ENCODE assay signal across 8 cellular contexts in genomic region chr13:112873851-112874750, GRCh38.
DNase-seq lines count a peak whose midpoint lies in the region; TF ChIP-seq lines count a peak whose summit lies in the region.

No MANE protein-coding gene starts in this region.

- H3K27ac ChIP-seq in SK-N-SH (ENCODE audit: low read depth in 2 of 2, low read length in 1 of 2) (no peak overlapping the region), smooth muscle cell (ENCODE audit: low read depth) (no peak overlapping the region)

- H3K36me3 ChIP-seq in H7 (replicated peaks; ENCODE audit: control insufficient read depth, insufficient read depth, low read length) (peaks cover 6% of the 10 kb centered on the region), SK-N-SH (replicated peaks in 1 of 2; ENCODE audit: control insufficient read depth in 1 of 2, insufficient read depth in 2 of 2, low read length in 1 of 2) (no peaks in the 10 kb centered on the region), smooth muscle cell (ENCODE audit: low read depth) (no peaks in the 10 kb centered on the region)

- H3K4me3 ChIP-seq in GM12875 (ENCODE audit: low read depth, low read length) (peak overlapping the region; percentile 31), H7 (ENCODE audit: insufficient read depth, low read depth, low read length) (no peak overlapping the region), SK-N-SH (ENCODE audit: low read depth in 2 of 2, low read length in 1 of 2) (no peak overlapping the region; a peak in 1 of 4 replicates), smooth muscle cell (no peak overlapping the region)

- H3K4me1 ChIP-seq in SK-N-SH (ENCODE audit: control insufficient read depth in 1 of 2, insufficient read depth in 2 of 2, low read depth in 1 of 2, low read length in 1 of 2) (peaks cover 0 to 16% of the 10 kb centered on the region in 2 experiments; a peak in 1 of 4 replicates), smooth muscle cell (ENCODE audit: low read depth) (peaks cover 3% of the 10 kb centered on the region)

- H3K9me2 ChIP-seq in SK-N-SH: no peaks in the 10 kb centered on the region

- no peak overlapping the region for H3K9ac ChIP-seq in SK-N-SH
- no peak overlapping the region for H3K9ac ChIP-seq in smooth muscle cell (ENCODE audit: low read depth)

- peaks cover 3% of the 10 kb centered on the region for H3F3A ChIP-seq in SK-N-SH (replicated peaks; ENCODE audit: insufficient read depth)
- H3F3A ChIP-seq in smooth muscle cell (ENCODE audit: low read depth): no peaks in the 10 kb centered on the region

- H3K9me3 ChIP-seq in SK-N-SH (no peaks in the 10 kb centered on the region), smooth muscle cell (replicated peaks; ENCODE audit: low read depth) (no peaks in the 10 kb centered on the region)

- H3K4me2 ChIP-seq in SK-N-SH (no peak overlapping the region), smooth muscle cell (peak overlapping the region; percentile 11)

- POLR2A ChIA-PET in SK-N-SH (lab: Yijun Ruan, JAX): no interaction called here

- no peak for TF ChIP-seq EP300 in SK-N-SH (IDR thresholded peaks at IDR 0.05; ENCODE audit: borderline replicate concordance in 1 of 2, low read depth in 1 of 2, low read length in 1 of 2)

- no peaks in the 10 kb centered on the region for H4K20me1 ChIP-seq in SK-N-SH (ENCODE audit: insufficient read depth)
- H4K20me1 ChIP-seq in smooth muscle cell (ENCODE audit: low read depth): no peaks in the 10 kb centered on the region

- H3K79me2 ChIP-seq in SK-N-SH (ENCODE audit: insufficient read depth) (no peaks in the 10 kb centered on the region), smooth muscle cell (ENCODE audit: low read depth) (no peaks in the 10 kb centered on the region)

- CTCF ChIA-PET in SK-N-SH (lab: Yijun Ruan, JAX): interaction anchor here (0.6 to 2.5 kb wide), 42 partner anchors 8 to 1399 kb away, joined by 3 to 29 read pairs (median 4); no protein-coding TSS in a partner anchor

- TF ChIP-seq RAD21 in SK-N-SH (IDR thresholded peaks at IDR 0.05; ENCODE audit: low read length): peak; percentile 91

- 86% methylated on average over 21 of the region's 40 CpGs for WGBS in SK-N-SH (ENCODE audit: low lambda C conversion rate)
- WGBS in smooth muscle cell (ENCODE audit: low lambda C conversion rate): 77% methylated on average over 40 of the region's 40 CpGs

- TF ChIP-seq CTCF in GM12875 (IDR thresholded peaks at IDR 0.05; ENCODE audit: borderline replicate concordance, insufficient read depth, low read depth, low read length): peak; percentile 94
- peak; percentile 83 for TF ChIP-seq CTCF in SK-N-SH (IDR thresholded peaks at IDR 0.05)
- peak; percentile 88 for TF ChIP-seq CTCF in smooth muscle cell (IDR thresholded peaks at IDR 0.05; ENCODE audit: borderline replicate concordance, insufficient read depth, poor library complexity, severe bottlenecking)

- H2AFZ ChIP-seq in SK-N-SH (ENCODE audit: low read depth) (no peak overlapping the region), smooth muscle cell (ENCODE audit: low read depth) (no peak overlapping the region)

- H3K27me3 ChIP-seq in H7 (ENCODE audit: control insufficient read depth, insufficient read depth, low read length) (no peaks in the 10 kb centered on the region), SK-N-SH (ENCODE audit: insufficient read depth) (no peaks in the 10 kb centered on the region), smooth muscle cell (ENCODE audit: low read depth) (no peaks in the 10 kb centered on the region)

- DNase-seq in H7: peak; percentile 97
- DNase-seq in Kasumi-1 (lab: John Stamatoyannopoulos, UW): peak; percentile 24 to 62
- DNase-seq in SK-N-SH: peak; percentile 93
- DNase-seq in amniotic stem cell (lab: John Stamatoyannopoulos, UW): peak; percentile 20
- peak in 42 of 51 donors; percentile 13 to 80 (median 56) for DNase-seq in hypothalamus (lab: John Stamatoyannopoulos, UW)
- peak; percentile 38 for DNase-seq in smooth muscle cell (lab: John Stamatoyannopoulos, UW; ENCODE audit: unreplicated experiment)
- DNase-seq in effector CD4-positive, alpha-beta T cell: no peak

TF ChIP-seq in SK-N-SH, 30 proteins besides CTCF, POLR2A, EP300 and RAD21:
- TF ChIP-seq TCF12 (IDR thresholded peaks at IDR 0.05): no peak
- no peak for TF ChIP-seq MXI1 (IDR thresholded peaks at IDR 0.05; ENCODE audit: low read depth, low read length)
- TF ChIP-seq YY1 (IDR thresholded peaks at IDR 0.05; ENCODE audit: low read depth): no peak
- TF ChIP-seq TEAD4 (IDR thresholded peaks at IDR 0.05; ENCODE audit: borderline replicate concordance, insufficient read depth): no peak
- TF ChIP-seq SMC3 (IDR thresholded peaks at IDR 0.05; ENCODE audit: low read depth, low read length): peak; percentile 86
